ENCODE assay signal across 21 cellular contexts in genomic region chr10:73161079-73161478, GRCh38. TPM values are rescaled to one million over a fixed set of nuclear protein-coding genes. Genes with fewer than 3 reads are reported as not detected.
DNase-seq lines count a peak whose midpoint lies in the region; ATAC-seq and TF ChIP-seq lines count a peak whose summit lies in the region.
"Had no signal": no experiment of that assay in that cellular context is flagged by ENCODE, and none has a peak within 500 bp of the region (broad histone marks: within the 10 kb centered on the region; RNA-seq: fewer than 3 reads in every experiment).

No MANE protein-coding gene starts in this region.

- no peak overlapping the region for H2AFZ ChIP-seq in Karpas-422 (ENCODE audit: low read length)
- H2AFZ ChIP-seq: PC-9 had no signal

- no peak overlapping the region for H3K4me2 ChIP-seq in Karpas-422 (ENCODE audit: low read depth, low read length, poor library complexity, severe bottlenecking)
- H3K4me2 ChIP-seq: PC-9 had no signal

- H3K27ac Mint-ChIP-seq in activated naive CD4-positive, alpha-beta T cell treated with anti-CD3 and anti-CD28 coated beads, Interleukin-2, amount 50 U/mL, for 24 hours: peak overlapping the region; percentile 80
- no peak overlapping the region for H3K27ac Mint-ChIP-seq in activated naive CD4-positive, alpha-beta T cell treated with anti-CD3 and anti-CD28 coated beads, Interleukin-2, amount 10 ng/mL, durations not matched to agents 7 days and 5 days
- H3K27ac Mint-ChIP-seq in chondrocyte (ENCODE audit: unreplicated experiment): peak overlapping the region; percentile 34
- peak overlapping the region; percentile 46 for H3K27ac Mint-ChIP-seq in stimulated activated memory B cell treated with anti-CD40 and anti-IgM and Interleukin-4, amounts not matched to agents 10 μg/mL and 1 μg/mL and 100 μg/mL, for 72 hours
- H3K27ac Mint-ChIP-seq: H9 had no signal

- no peaks in the 10 kb centered on the region for H3K9me3 ChIP-seq in Karpas-422 (ENCODE audit: low read length)
- no peaks in the 10 kb centered on the region for H3K9me3 ChIP-seq in upper lobe of right lung
- H3K9me3 ChIP-seq: Caco-2, SJCRH30 had no signal

- CTCF ChIA-PET in activated naive CD4-positive, alpha-beta T cell treated with anti-CD3 and anti-CD28 coated beads, Interleukin-2, amount 10 ng/mL, durations not matched to agents 7 days and 5 days (lab: Charles Lee): interaction anchor here (1.0 kb wide), 1 partner anchor 8 kb away, joined by 3 read pairs; no protein-coding TSS in a partner anchor

- H3K9me3 Mint-ChIP-seq in activated naive CD4-positive, alpha-beta T cell treated with anti-CD3 and anti-CD28 coated beads, Interleukin-2, amount 50 U/mL, for 24 hours: no peaks in the 10 kb centered on the region
- H3K9me3 Mint-ChIP-seq in activated naive CD4-positive, alpha-beta T cell treated with anti-CD3 and anti-CD28 coated beads, Interleukin-2, amount 10 ng/mL, durations not matched to agents 7 days and 5 days: no peaks in the 10 kb centered on the region
- H3K9me3 Mint-ChIP-seq in chondrocyte (ENCODE audit: low read depth): peaks cover 7% of the 10 kb centered on the region
- H3K9me3 Mint-ChIP-seq in stimulated activated memory B cell treated with anti-CD40 and anti-IgM and Interleukin-4, amounts not matched to agents 10 μg/mL and 1 μg/mL and 100 μg/mL, for 72 hours: no peaks in the 10 kb centered on the region
- H3K9me3 Mint-ChIP-seq: H9, IgD-negative memory B cell had no signal

- H3K4me3 Mint-ChIP-seq in activated naive CD4-positive, alpha-beta T cell treated with anti-CD3 and anti-CD28 coated beads, Interleukin-2, amount 50 U/mL, for 24 hours: peak overlapping the region; percentile 40
- no peak overlapping the region for H3K4me3 Mint-ChIP-seq in activated naive CD4-positive, alpha-beta T cell treated with anti-CD3 and anti-CD28 coated beads, Interleukin-2, amount 10 ng/mL, durations not matched to agents 7 days and 5 days
- no peak overlapping the region for H3K4me3 Mint-ChIP-seq in chondrocyte (ENCODE audit: unreplicated experiment)
- H3K4me3 Mint-ChIP-seq in stimulated activated memory B cell treated with anti-CD40 and anti-IgM and Interleukin-4, amounts not matched to agents 10 μg/mL and 1 μg/mL and 100 μg/mL, for 72 hours: no peak overlapping the region
- H3K4me3 Mint-ChIP-seq: H9 had no signal

- intact Hi-C loops in upper lobe of right lung (cut with DNase I): no loop called here

- H3K9me2 ChIP-seq in Karpas-422 (replicated peaks; ENCODE audit: insufficient read depth, low read length): no peaks in the 10 kb centered on the region

- H3K36me3 ChIP-seq in Karpas-422 (ENCODE audit: insufficient read depth, low read length): peaks cover 40% of the 10 kb centered on the region
- peaks cover 52% of the 10 kb centered on the region for H3K36me3 ChIP-seq in upper lobe of right lung

- H3K27me3 Mint-ChIP-seq in activated naive CD4-positive, alpha-beta T cell treated with anti-CD3 and anti-CD28 coated beads, Interleukin-2, amount 50 U/mL, for 24 hours: no peaks in the 10 kb centered on the region
- no peaks in the 10 kb centered on the region for H3K27me3 Mint-ChIP-seq in activated naive CD4-positive, alpha-beta T cell treated with anti-CD3 and anti-CD28 coated beads, Interleukin-2, amount 10 ng/mL, durations not matched to agents 7 days and 5 days
- H3K27me3 Mint-ChIP-seq in chondrocyte (ENCODE audit: low read depth): no peaks in the 10 kb centered on the region
- H3K27me3 Mint-ChIP-seq in stimulated activated memory B cell treated with anti-CD40 and anti-IgM and Interleukin-4, amounts not matched to agents 10 μg/mL and 1 μg/mL and 100 μg/mL, for 72 hours: no peaks in the 10 kb centered on the region
- H3K27me3 Mint-ChIP-seq: IgD-negative memory B cell had no signal

- H3K9ac ChIP-seq in Karpas-422 (ENCODE audit: low read length): no peak overlapping the region

- H3K4me1 ChIP-seq in Karpas-422 (ENCODE audit: low read length) (peaks cover 5% of the 10 kb centered on the region; the same call in 1 of the 2 replicates), upper lobe of right lung (peaks cover 5% of the 10 kb centered on the region)
- H3K4me1 ChIP-seq: SJCRH30 had no signal

- H3K4me1 Mint-ChIP-seq in activated naive CD4-positive, alpha-beta T cell treated with anti-CD3 and anti-CD28 coated beads, Interleukin-2, amount 50 U/mL, for 24 hours: peaks cover 56% of the 10 kb centered on the region
- peaks cover 45% of the 10 kb centered on the region for H3K4me1 Mint-ChIP-seq in activated naive CD4-positive, alpha-beta T cell treated with anti-CD3 and anti-CD28 coated beads, Interleukin-2, amount 10 ng/mL, durations not matched to agents 7 days and 5 days
- H3K4me1 Mint-ChIP-seq in chondrocyte (ENCODE audit: low read depth): peaks cover 34% of the 10 kb centered on the region
- peaks cover 43% of the 10 kb centered on the region for H3K4me1 Mint-ChIP-seq in stimulated activated memory B cell treated with anti-CD40 and anti-IgM and Interleukin-4, amounts not matched to agents 10 μg/mL and 1 μg/mL and 100 μg/mL, for 72 hours

- H3K27ac ChIP-seq in Karpas-422 (ENCODE audit: low read length) (no peak overlapping the region), upper lobe of right lung (no peak overlapping the region)
- H3K27ac ChIP-seq: C4-2B, SJCRH30 had no signal

- peaks cover 74% of the 10 kb centered on the region for H3K79me2 ChIP-seq in Karpas-422 (ENCODE audit: low read length)

- no peak for ATAC-seq in stimulated activated memory B cell treated with anti-CD40 and anti-IgM and Interleukin-4, amounts not matched to agents 10 μg/mL and 1 μg/mL and 100 μg/mL, for 72 hours
- ATAC-seq in upper lobe of right lung (no peak), HG02938 (IDR thresholded peaks at IDR 0.05; ENCODE audit: unreplicated experiment) (no peak), HG03439 (IDR thresholded peaks at IDR 0.05; ENCODE audit: unreplicated experiment) (no peak)

- H3K36me3 Mint-ChIP-seq in activated naive CD4-positive, alpha-beta T cell treated with anti-CD3 and anti-CD28 coated beads, Interleukin-2, amount 50 U/mL, for 24 hours: peaks cover 15% of the 10 kb centered on the region
- H3K36me3 Mint-ChIP-seq in activated naive CD4-positive, alpha-beta T cell treated with anti-CD3 and anti-CD28 coated beads, Interleukin-2, amount 10 ng/mL, durations not matched to agents 7 days and 5 days: peaks cover 42% of the 10 kb centered on the region
- peaks cover 19% of the 10 kb centered on the region for H3K36me3 Mint-ChIP-seq in chondrocyte (ENCODE audit: low read depth)
- H3K36me3 Mint-ChIP-seq in stimulated activated memory B cell treated with anti-CD40 and anti-IgM and Interleukin-4, amounts not matched to agents 10 μg/mL and 1 μg/mL and 100 μg/mL, for 72 hours: peaks cover 37% of the 10 kb centered on the region
- H3K36me3 Mint-ChIP-seq: IgD-negative memory B cell had no signal

- H3K27me3 ChIP-seq in Karpas-422 (ENCODE audit: low read length): no peaks in the 10 kb centered on the region
- H3K27me3 ChIP-seq in upper lobe of right lung: no peaks in the 10 kb centered on the region
- H3K27me3 ChIP-seq: SJCRH30 had no signal

- no peak overlapping the region for H3K4me3 ChIP-seq in Karpas-422 (ENCODE audit: low read length)
- H3K4me3 ChIP-seq in upper lobe of right lung: no peak overlapping the region
- H3K4me3 ChIP-seq: PC-9, SJCRH30 had no signal

- DNase-seq in activated naive CD4-positive, alpha-beta T cell treated with anti-CD3 and anti-CD28 coated beads, Interleukin-2, amount 10 ng/mL, durations not matched to agents 7 days and 5 days: no peak
- peak; percentile 27 for DNase-seq in Karpas-422
- no peak for DNase-seq in chondrocyte (ENCODE audit: low spot score)
- DNase-seq in upper lobe of right lung: no peak
- DNase-seq: ACHN, Caco-2, GF-D8, H9, NCI-H1092 treated with DMSO at 0.1 percent for 48 hours, NCI-H146, NCI-H2029 treated with DMSO at 0.1 percent for 48 hours, NCI-H2171, NCI-H526, PC-9, SJCRH30 had no signal

- TF ChIP-seq CTCF in chondrocyte (IDR thresholded peaks at IDR 0.05) (no peak), upper lobe of right lung (IDR thresholded peaks at IDR 0.05) (no peak)

- H4K20me1 ChIP-seq in Karpas-422 (ENCODE audit: insufficient read depth, low read depth, low read length): 0 out of 2 replicates have a peak, but pooled peaks cover 12% of the 10 kb centered on the region

RNA-seq across cellular contexts. Expression of gene ECD, which starts 6.7 kb away (rescaled TPM):
- 21.9 and 36.8 TPM in 2 replicates for total RNA-seq in Karpas-422 (2014; rRNA removed; shearing (Covaris generic); ENCODE audit: low replicate concordance)
- total RNA-seq in chondrocyte (25.4 to 30.2 TPM (median 26.6 TPM) in 3 replicates), upper lobe of right lung (27.8 TPM)

RNA-seq across cellular contexts. Expression of gene FAM149B1, which starts 6.8 kb away (rescaled TPM):
- total RNA-seq in Karpas-422 (2014; rRNA removed; shearing (Covaris generic); ENCODE audit: low replicate concordance): 18.7 and 31.5 TPM in 2 replicates
- total RNA-seq in chondrocyte (19.4 to 23.7 TPM (median 20.8 TPM) in 3 replicates), upper lobe of right lung (18.6 TPM)

RNA-seq across cellular contexts. Expression of gene NUDT13, which starts 50.8 kb away (rescaled TPM):
- total RNA-seq in Karpas-422 (2014; rRNA removed; shearing (Covaris generic); ENCODE audit: low replicate concordance): 1.3 and 2.7 TPM in 2 replicates
- 1.7 to 2.2 TPM (median 2.0 TPM) in 3 replicates for total RNA-seq in chondrocyte
- 2.3 TPM for total RNA-seq in upper lobe of right lung
